In the genomic region with DNA sequence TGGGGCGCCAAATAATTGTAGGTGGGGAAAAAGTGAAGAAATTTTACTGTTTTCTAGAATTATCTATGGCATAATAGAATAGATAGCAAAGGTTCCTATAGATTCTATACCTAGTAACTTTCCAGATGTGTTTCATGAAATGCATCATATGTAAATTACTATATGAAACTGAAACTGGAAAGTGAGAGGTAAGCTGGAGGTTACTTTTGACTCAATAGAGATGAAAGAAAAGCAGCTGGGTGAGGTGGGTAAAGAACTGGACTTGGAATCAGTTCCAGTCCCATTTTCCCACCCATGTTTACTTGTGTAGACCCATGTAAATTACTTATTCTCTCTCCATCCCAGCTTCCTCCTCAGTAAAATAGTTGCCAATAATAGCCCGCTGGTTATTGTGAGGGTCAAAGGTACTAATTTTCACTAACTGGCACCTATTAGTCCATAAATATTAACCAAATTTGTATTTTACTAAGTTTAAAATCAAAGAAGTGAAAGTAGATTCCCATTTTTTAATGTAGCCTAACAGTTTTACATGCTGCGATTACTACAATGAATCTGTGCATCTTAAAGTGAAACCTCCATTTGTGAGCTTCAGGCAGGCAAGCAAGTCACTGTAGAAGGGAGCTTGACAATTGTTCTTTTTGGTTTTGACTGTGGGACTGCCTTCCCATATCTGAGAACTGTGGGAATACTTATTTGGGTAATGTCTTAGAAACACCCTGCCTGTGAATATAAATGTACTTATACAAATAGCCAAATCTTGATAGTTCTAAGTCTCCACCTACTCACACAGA, we compare ENCODE assay signal across 1 cellular context.
TF ChIP-seq lines count a peak whose summit lies in the region.

No MANE protein-coding gene starts in this region.

TF ChIP-seq in SK-N-SH, 30 proteins besides CTCF, POLR2A, EP300 and RAD21 (continued from another document):
- TF ChIP-seq, protein P1, sequence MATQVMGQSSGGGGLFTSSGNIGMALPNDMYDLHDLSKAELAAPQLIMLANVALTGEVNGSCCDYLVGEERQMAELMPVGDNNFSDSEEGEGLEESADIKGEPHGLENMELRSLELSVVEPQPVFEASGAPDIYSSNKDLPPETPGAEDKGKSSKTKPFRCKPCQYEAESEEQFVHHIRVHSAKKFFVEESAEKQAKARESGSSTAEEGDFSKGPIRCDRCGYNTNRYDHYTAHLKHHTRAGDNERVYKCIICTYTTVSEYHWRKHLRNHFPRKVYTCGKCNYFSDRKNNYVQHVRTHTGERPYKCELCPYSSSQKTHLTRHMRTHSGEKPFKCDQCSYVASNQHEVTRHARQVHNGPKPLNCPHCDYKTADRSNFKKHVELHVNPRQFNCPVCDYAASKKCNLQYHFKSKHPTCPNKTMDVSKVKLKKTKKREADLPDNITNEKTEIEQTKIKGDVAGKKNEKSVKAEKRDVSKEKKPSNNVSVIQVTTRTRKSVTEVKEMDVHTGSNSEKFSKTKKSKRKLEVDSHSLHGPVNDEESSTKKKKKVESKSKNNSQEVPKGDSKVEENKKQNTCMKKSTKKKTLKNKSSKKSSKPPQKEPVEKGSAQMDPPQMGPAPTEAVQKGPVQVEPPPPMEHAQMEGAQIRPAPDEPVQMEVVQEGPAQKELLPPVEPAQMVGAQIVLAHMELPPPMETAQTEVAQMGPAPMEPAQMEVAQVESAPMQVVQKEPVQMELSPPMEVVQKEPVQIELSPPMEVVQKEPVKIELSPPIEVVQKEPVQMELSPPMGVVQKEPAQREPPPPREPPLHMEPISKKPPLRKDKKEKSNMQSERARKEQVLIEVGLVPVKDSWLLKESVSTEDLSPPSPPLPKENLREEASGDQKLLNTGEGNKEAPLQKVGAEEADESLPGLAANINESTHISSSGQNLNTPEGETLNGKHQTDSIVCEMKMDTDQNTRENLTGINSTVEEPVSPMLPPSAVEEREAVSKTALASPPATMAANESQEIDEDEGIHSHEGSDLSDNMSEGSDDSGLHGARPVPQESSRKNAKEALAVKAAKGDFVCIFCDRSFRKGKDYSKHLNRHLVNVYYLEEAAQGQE (IDR thresholded peaks at IDR 0.05; ENCODE audit: low read depth, low read length) = no peak
- TF ChIP-seq RXRA (IDR thresholded peaks at IDR 0.05; ENCODE audit: borderline replicate concordance, low read depth) (no peak), FOXM1 (IDR thresholded peaks at IDR 0.05; ENCODE audit: low read depth) (no peak), MXI1 (IDR thresholded peaks at IDR 0.05; ENCODE audit: low read depth, low read length) (no peak), TAF1 (IDR thresholded peaks at IDR 0.05; ENCODE audit: borderline replicate concordance, low read depth, low read length) (no peak)
- TF ChIP-seq, protein P2, sequence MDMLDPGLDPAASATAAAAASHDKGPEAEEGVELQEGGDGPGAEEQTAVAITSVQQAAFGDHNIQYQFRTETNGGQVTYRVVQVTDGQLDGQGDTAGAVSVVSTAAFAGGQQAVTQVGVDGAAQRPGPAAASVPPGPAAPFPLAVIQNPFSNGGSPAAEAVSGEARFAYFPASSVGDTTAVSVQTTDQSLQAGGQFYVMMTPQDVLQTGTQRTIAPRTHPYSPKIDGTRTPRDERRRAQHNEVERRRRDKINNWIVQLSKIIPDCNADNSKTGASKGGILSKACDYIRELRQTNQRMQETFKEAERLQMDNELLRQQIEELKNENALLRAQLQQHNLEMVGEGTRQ (IDR thresholded peaks at IDR 0.05; ENCODE audit: borderline replicate concordance, low read depth, low read length) = no peak
- TF ChIP-seq, protein P3, sequence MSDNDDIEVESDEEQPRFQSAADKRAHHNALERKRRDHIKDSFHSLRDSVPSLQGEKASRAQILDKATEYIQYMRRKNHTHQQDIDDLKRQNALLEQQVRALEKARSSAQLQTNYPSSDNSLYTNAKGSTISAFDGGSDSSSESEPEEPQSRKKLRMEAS (IDR thresholded peaks at IDR 0.05; ENCODE audit: low read depth) = no peak
- TF ChIP-seq, protein P4, sequence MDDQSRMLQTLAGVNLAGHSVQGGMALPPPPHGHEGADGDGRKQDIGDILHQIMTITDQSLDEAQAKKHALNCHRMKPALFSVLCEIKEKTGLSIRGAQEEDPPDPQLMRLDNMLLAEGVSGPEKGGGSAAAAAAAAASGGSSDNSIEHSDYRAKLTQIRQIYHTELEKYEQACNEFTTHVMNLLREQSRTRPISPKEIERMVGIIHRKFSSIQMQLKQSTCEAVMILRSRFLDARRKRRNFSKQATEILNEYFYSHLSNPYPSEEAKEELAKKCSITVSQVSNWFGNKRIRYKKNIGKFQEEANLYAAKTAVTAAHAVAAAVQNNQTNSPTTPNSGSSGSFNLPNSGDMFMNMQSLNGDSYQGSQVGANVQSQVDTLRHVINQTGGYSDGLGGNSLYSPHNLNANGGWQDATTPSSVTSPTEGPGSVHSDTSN (IDR thresholded peaks at IDR 0.05) = no peak
TF ChIP-seq in SK-N-SH: peak in this region for 0.
